ENCODE assay signal across 20 cellular contexts in the genomic region with DNA sequence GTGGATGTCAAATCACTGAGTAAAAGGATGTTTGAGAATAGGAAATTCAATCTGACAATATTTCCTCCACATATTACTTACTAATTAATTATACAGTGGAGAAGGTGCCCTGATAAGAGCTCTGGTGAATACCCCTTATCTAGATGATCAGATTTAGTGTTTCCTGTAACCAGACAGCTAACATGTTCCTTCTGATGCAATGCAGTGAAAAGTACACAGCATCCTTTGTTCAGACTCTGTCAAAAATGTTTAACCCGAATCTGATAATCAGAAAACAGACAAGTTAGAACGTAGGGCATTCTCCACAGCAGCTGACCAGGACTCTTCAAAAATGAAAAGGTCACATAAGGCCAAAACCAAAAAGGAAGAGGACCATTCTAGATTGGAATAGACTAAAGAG. TPM values are rescaled to one million over a fixed set of nuclear protein-coding genes. Genes with fewer than 3 reads are reported as not detected.
A peak's percentile ranks its signal among the peaks of the same experiment; 100 is the strongest.
DNase-seq lines count a peak whose midpoint lies in the region; ATAC-seq and TF ChIP-seq lines count a peak whose summit lies in the region.
"Had no signal": no experiment of that assay in that cellular context is flagged by ENCODE, and none has a peak within 500 bp of the region (broad histone marks: within the 10 kb centered on the region; RNA-seq: fewer than 3 reads in every experiment).

No MANE protein-coding gene starts in this region.

- no peak for TF ChIP-seq CTCF in mesothelial cell of epicardium (IDR thresholded peaks at IDR 0.05; ENCODE audit: unreplicated experiment)

- peak; percentile 46 for ATAC-seq in activated naive CD8-positive, alpha-beta T cell treated with anti-CD3 and anti-CD28 coated beads, Interleukin-2, amount 50 U/mL, for 24 hours
- no peak; the same call in 2 of the 3 replicates for ATAC-seq in SK-N-SH treated with all-trans-retinoic acid at 6 μM for 48 hours
- ATAC-seq: heart right ventricle had no signal

- no peak overlapping the region for H3K4me3 ChIP-seq in skeletal muscle cell (ENCODE audit: low read depth, low read length)
- H3K4me3 ChIP-seq: heart right ventricle, left ventricle myocardium inferior had no signal

- H3K36me3 Mint-ChIP-seq in activated naive CD8-positive, alpha-beta T cell treated with anti-CD3 and anti-CD28 coated beads, Interleukin-2, amount 50 U/mL, for 24 hours (ENCODE audit: low read depth): peaks cover 39% of the 10 kb centered on the region
- H3K36me3 Mint-ChIP-seq in activated naive CD8-positive, alpha-beta T cell treated with anti-CD3 and anti-CD28 coated beads for 36 hours: peaks cover 29% of the 10 kb centered on the region
- peaks cover 27% of the 10 kb centered on the region for H3K36me3 Mint-ChIP-seq in mesothelial cell of epicardium

- no peak overlapping the region for H3K4me3 Mint-ChIP-seq in activated naive CD8-positive, alpha-beta T cell treated with anti-CD3 and anti-CD28 coated beads, Interleukin-2, amount 50 U/mL, for 24 hours
- H3K4me3 Mint-ChIP-seq in activated naive CD8-positive, alpha-beta T cell treated with anti-CD3 and anti-CD28 coated beads for 36 hours: no peak overlapping the region
- H3K4me3 Mint-ChIP-seq in mesothelial cell of epicardium: no peak overlapping the region
- H3K4me3 Mint-ChIP-seq: CD4-positive, alpha-beta memory T cell had no signal

- peaks cover 3% of the 10 kb centered on the region for H3K4me1 Mint-ChIP-seq in activated naive CD8-positive, alpha-beta T cell treated with anti-CD3 and anti-CD28 coated beads, Interleukin-2, amount 50 U/mL, for 24 hours
- no peaks in the 10 kb centered on the region for H3K4me1 Mint-ChIP-seq in activated naive CD8-positive, alpha-beta T cell treated with anti-CD3 and anti-CD28 coated beads for 36 hours
- no peaks in the 10 kb centered on the region for H3K4me1 Mint-ChIP-seq in mesothelial cell of epicardium

- H3K27me3 Mint-ChIP-seq in activated naive CD8-positive, alpha-beta T cell treated with anti-CD3 and anti-CD28 coated beads, Interleukin-2, amount 50 U/mL, for 24 hours: no peaks in the 10 kb centered on the region
- H3K27me3 Mint-ChIP-seq in activated naive CD8-positive, alpha-beta T cell treated with anti-CD3 and anti-CD28 coated beads for 36 hours: no peaks in the 10 kb centered on the region
- H3K27me3 Mint-ChIP-seq in mesothelial cell of epicardium (ENCODE audit: low read depth): no peaks in the 10 kb centered on the region
- H3K27me3 Mint-ChIP-seq: CD4-positive, alpha-beta memory T cell had no signal

- DNase-seq in activated naive CD8-positive, alpha-beta T cell treated with anti-CD3 and anti-CD28 coated beads, Interleukin-2, amount 50 U/mL, for 24 hours: no peak
- DNase-seq in activated naive CD8-positive, alpha-beta T cell treated with anti-CD3 and anti-CD28 coated beads for 36 hours: no peak
- DNase-seq in epithelial cell of prostate (ENCODE audit: low read depth, low spot score) (no peak), skeletal muscle cell (ENCODE audit: low read depth) (peak; percentile 13), Ammon's horn (ENCODE audit: low spot score) (no peak), mesothelial cell of epicardium (ENCODE audit: low spot score in 2 of 2, unreplicated experiment in 2 of 2) (no peak), GOT3 (lab: John Stamatoyannopoulos, UW) (no peak)
- DNase-seq: activated CD4-positive, CD25-positive, alpha-beta regulatory T cell; activated effector memory CD4-positive, alpha-beta T cell treated with anti-CD3 and anti-CD28 coated beads, Interleukin-2, amount 50 U/mL, for 16 hours; amygdala; CD4-positive, alpha-beta memory T cell; cerebellar nuclear complex; heart right ventricle; Karpas-422; left ventricle myocardium inferior; NCI-H1092 treated with DMSO at 0.1 percent for 48 hours; NCI-H774; SIG-M5; stimulated activated CD4-positive, alpha-beta T cell treated with anti-CD3 and anti-CD28 coated beads, Interleukin-15, amount 100 ng/mL, for 24 hours had no signal

- no peaks in the 10 kb centered on the region for H3K9me3 Mint-ChIP-seq in activated naive CD8-positive, alpha-beta T cell treated with anti-CD3 and anti-CD28 coated beads, Interleukin-2, amount 50 U/mL, for 24 hours
- no peaks in the 10 kb centered on the region for H3K9me3 Mint-ChIP-seq in activated naive CD8-positive, alpha-beta T cell treated with anti-CD3 and anti-CD28 coated beads for 36 hours
- peaks cover 3% of the 10 kb centered on the region for H3K9me3 Mint-ChIP-seq in mesothelial cell of epicardium

- H3K27ac Mint-ChIP-seq in activated naive CD8-positive, alpha-beta T cell treated with anti-CD3 and anti-CD28 coated beads, Interleukin-2, amount 50 U/mL, for 24 hours: peak overlapping the region; percentile 44
- H3K27ac Mint-ChIP-seq in activated naive CD8-positive, alpha-beta T cell treated with anti-CD3 and anti-CD28 coated beads for 36 hours: no peak overlapping the region
- no peak overlapping the region for H3K27ac Mint-ChIP-seq in mesothelial cell of epicardium

- H3K27ac ChIP-seq in epithelial cell of prostate: peak overlapping the region; percentile 80
- H3K27ac ChIP-seq: heart right ventricle, left ventricle myocardium inferior had no signal

TF ChIP-seq in SK-N-SH treated with all-trans-retinoic acid at 6 μM for 48 hours, 23 proteins besides CTCF, POLR2A, EP300 and RAD21:
- TF ChIP-seq ZFP30 (CRISPR knock-in tag; IDR thresholded peaks at IDR 0.05) (peak; percentile 10; the same call in 1 of the 2 replicates), ESRRG (CRISPR knock-in tag; IDR thresholded peaks at IDR 0.05) (peak; percentile 46; the same call in 1 of the 2 replicates), ZNF70 (CRISPR knock-in tag; IDR thresholded peaks at IDR 0.05) (no peak), TCF4 (CRISPR knock-in tag; IDR thresholded peaks at IDR 0.05; ENCODE audit: borderline replicate concordance) (peak; percentile 87), ISL1 (CRISPR knock-in tag; IDR thresholded peaks at IDR 0.05) (peak; percentile 78)
- TF ChIP-seq, protein P1, sequence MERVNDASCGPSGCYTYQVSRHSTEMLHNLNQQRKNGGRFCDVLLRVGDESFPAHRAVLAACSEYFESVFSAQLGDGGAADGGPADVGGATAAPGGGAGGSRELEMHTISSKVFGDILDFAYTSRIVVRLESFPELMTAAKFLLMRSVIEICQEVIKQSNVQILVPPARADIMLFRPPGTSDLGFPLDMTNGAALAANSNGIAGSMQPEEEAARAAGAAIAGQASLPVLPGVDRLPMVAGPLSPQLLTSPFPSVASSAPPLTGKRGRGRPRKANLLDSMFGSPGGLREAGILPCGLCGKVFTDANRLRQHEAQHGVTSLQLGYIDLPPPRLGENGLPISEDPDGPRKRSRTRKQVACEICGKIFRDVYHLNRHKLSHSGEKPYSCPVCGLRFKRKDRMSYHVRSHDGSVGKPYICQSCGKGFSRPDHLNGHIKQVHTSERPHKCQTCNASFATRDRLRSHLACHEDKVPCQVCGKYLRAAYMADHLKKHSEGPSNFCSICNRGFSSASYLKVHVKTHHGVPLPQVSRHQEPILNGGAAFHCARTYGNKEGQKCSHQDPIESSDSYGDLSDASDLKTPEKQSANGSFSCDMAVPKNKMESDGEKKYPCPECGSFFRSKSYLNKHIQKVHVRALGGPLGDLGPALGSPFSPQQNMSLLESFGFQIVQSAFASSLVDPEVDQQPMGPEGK (CRISPR knock-in tag; IDR thresholded peaks at IDR 0.05; ENCODE audit: borderline replicate concordance): no peak
- TF ChIP-seq, protein P2, sequence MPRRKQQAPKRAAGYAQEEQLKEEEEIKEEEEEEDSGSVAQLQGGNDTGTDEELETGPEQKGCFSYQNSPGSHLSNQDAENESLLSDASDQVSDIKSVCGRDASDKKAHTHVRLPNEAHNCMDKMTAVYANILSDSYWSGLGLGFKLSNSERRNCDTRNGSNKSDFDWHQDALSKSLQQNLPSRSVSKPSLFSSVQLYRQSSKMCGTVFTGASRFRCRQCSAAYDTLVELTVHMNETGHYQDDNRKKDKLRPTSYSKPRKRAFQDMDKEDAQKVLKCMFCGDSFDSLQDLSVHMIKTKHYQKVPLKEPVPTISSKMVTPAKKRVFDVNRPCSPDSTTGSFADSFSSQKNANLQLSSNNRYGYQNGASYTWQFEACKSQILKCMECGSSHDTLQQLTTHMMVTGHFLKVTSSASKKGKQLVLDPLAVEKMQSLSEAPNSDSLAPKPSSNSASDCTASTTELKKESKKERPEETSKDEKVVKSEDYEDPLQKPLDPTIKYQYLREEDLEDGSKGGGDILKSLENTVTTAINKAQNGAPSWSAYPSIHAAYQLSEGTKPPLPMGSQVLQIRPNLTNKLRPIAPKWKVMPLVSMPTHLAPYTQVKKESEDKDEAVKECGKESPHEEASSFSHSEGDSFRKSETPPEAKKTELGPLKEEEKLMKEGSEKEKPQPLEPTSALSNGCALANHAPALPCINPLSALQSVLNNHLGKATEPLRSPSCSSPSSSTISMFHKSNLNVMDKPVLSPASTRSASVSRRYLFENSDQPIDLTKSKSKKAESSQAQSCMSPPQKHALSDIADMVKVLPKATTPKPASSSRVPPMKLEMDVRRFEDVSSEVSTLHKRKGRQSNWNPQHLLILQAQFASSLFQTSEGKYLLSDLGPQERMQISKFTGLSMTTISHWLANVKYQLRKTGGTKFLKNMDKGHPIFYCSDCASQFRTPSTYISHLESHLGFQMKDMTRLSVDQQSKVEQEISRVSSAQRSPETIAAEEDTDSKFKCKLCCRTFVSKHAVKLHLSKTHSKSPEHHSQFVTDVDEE (CRISPR knock-in tag; IDR thresholded peaks at IDR 0.05): peak; percentile 61; the same call in 1 of the 2 replicates
- TF ChIP-seq, protein P3, sequence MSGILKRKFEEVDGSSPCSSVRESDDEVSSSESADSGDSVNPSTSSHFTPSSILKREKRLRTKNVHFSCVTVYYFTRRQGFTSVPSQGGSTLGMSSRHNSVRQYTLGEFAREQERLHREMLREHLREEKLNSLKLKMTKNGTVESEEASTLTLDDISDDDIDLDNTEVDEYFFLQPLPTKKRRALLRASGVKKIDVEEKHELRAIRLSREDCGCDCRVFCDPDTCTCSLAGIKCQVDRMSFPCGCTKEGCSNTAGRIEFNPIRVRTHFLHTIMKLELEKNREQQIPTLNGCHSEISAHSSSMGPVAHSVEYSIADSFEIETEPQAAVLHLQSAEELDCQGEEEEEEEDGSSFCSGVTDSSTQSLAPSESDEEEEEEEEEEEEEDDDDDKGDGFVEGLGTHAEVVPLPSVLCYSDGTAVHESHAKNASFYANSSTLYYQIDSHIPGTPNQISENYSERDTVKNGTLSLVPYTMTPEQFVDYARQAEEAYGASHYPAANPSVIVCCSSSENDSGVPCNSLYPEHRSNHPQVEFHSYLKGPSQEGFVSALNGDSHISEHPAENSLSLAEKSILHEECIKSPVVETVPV (CRISPR knock-in tag; IDR thresholded peaks at IDR 0.05): peak; percentile 68; the same call in 1 of the 2 replicates
TF ChIP-seq in SK-N-SH treated with all-trans-retinoic acid at 6 μM for 48 hours: peak in this region for 6.

RNA-seq across cellular contexts. Expression of a gene that starts 46.2 kb away (rescaled TPM):
- 10 to 100 TPM; 34.4 to 34.5 TPM for total RNA-seq in activated naive CD8-positive, alpha-beta T cell treated with anti-CD3 and anti-CD28 coated beads for 36 hours
- total RNA-seq in mesothelial cell of epicardium: 71.4 to 76.0 TPM (median 73.1 TPM) in 3 replicates
